Comparison of ENCODE assay signal across 8 cellular contexts in genomic region chr22:44667829-44668189, GRCh38. TPM values are rescaled to one million over a fixed set of nuclear protein-coding genes. Genes with fewer than 3 reads are reported as not detected.
A peak's percentile ranks its signal among the peaks of the same experiment; 100 is the strongest.
DNase-seq lines count a peak whose midpoint lies in the region; ATAC-seq lines count a peak whose summit lies in the region.

No MANE protein-coding gene starts in this region.

- peak; percentile 46 to 75 for ATAC-seq in activated naive CD4-positive, alpha-beta T cell treated with anti-CD3 and anti-CD28 coated beads, Interleukin-2, amount 50 U/mL, for 72 hours
- ATAC-seq in memory B cell (ENCODE audit: low read depth), result peak; percentile 34
- no peak for ATAC-seq in HG02642 (IDR thresholded peaks at IDR 0.05; ENCODE audit: poor library complexity, unreplicated experiment)

- peak overlapping the region; percentile 58; the same call in 1 of the 2 replicates for H3K4me3 ChIP-seq in SK-N-MC

- peak overlapping the region in 1 of 2 donors; percentile 42 for H3K27ac Mint-ChIP-seq in activated naive CD4-positive, alpha-beta T cell treated with anti-CD3 and anti-CD28 coated beads, Interleukin-2, amount 50 U/mL, for 72 hours
- no peak overlapping the region for H3K27ac Mint-ChIP-seq in memory B cell

- H3K4me3 Mint-ChIP-seq in memory B cell, result peak overlapping the region; percentile 76

- no peaks in the 10 kb centered on the region for H3K9me3 Mint-ChIP-seq in activated naive CD4-positive, alpha-beta T cell treated with anti-CD3 and anti-CD28 coated beads, Interleukin-2, amount 50 U/mL, for 72 hours
- no peaks in the 10 kb centered on the region for H3K9me3 Mint-ChIP-seq in memory B cell

- no peak overlapping the region for H3K27ac ChIP-seq in SK-N-MC

- H3K9ac ChIP-seq in SK-N-MC (ENCODE audit: insufficient read length), result no peak overlapping the region

- H3K27me3 Mint-ChIP-seq in memory B cell, result peaks cover 10% of the 10 kb centered on the region

- no peaks in the 10 kb centered on the region for H3K9me3 ChIP-seq in SK-N-MC (ENCODE audit: low read depth, low read length)

- H3K36me3 Mint-ChIP-seq in activated naive CD4-positive, alpha-beta T cell treated with anti-CD3 and anti-CD28 coated beads, Interleukin-2, amount 50 U/mL, for 72 hours, result no peaks in the 10 kb centered on the region
- no peaks in the 10 kb centered on the region for H3K36me3 Mint-ChIP-seq in memory B cell

- DNase-seq in SK-N-MC (ENCODE audit: low read depth, low spot score) (no peak), memory B cell (ENCODE audit: low spot score in 2 of 2) (no peak), HuH-7.5 (ENCODE audit: low spot score) (no peak), NCI-H226 (no peak), T1000 (lab: John Stamatoyannopoulos, UW) (no peak)
- peak in 1 of 2 donors; percentile 78 for DNase-seq in activated naive CD4-positive, alpha-beta T cell treated with anti-CD3 and anti-CD28 coated beads, Interleukin-2, amount 50 U/mL, for 72 hours (ENCODE audit: low spot score in 2 of 2)
- peak; percentile 57 for DNase-seq in stimulated activated naive CD4-positive, alpha-beta T cell treated with Interleukin-2 at 50 U/mL for 16 hours (lab: John Stamatoyannopoulos, UW)

- no peaks in the 10 kb centered on the region for H3K36me3 ChIP-seq in SK-N-MC (ENCODE audit: insufficient read depth, low read length)

- H3K4me1 Mint-ChIP-seq in memory B cell, result peaks cover 14% of the 10 kb centered on the region

RNA-seq across cellular contexts. Expression of gene PRR5, which starts 34.2 kb away (rescaled TPM):
- total RNA-seq in activated naive CD4-positive, alpha-beta T cell treated with anti-CD3 and anti-CD28 coated beads, Interleukin-2, amount 50 U/mL, for 72 hours, result 10 to 100 TPM; 11.0 to 15.4 TPM
